15 cellular contexts compared by ENCODE assay signal in genomic region chr2:222714361-222715256, GRCh38. TPM values are rescaled to one million over a fixed set of nuclear protein-coding genes. Genes with fewer than 3 reads are reported as not detected.
A peak's percentile ranks its signal among the peaks of the same experiment; 100 is the strongest.
DNase-seq lines count a peak whose midpoint lies in the region; ATAC-seq, FAIRE-seq and TF ChIP-seq lines count a peak whose summit lies in the region.
"Had no signal": no experiment of that assay in that cellular context is flagged by ENCODE, and none has a peak within 500 bp of the region (broad histone marks: within the 10 kb centered on the region; RNA-seq: fewer than 3 reads in every experiment).

No MANE protein-coding gene starts in this region.

- TF ChIP-seq POLR2A in K562 (conservative IDR thresholded peaks at IDR 0.05) = no peak

- H3K9me3 ChIP-seq in KOPT-K1 (ENCODE audit: insufficient read depth, low read length, poor library complexity, severe bottlenecking) (no peaks in the 10 kb centered on the region), K562 (replicated peaks; ENCODE audit: control insufficient read depth, insufficient read depth, low read depth, low read length) (no peaks in the 10 kb centered on the region), small intestine (ENCODE audit: control insufficient read depth, low read depth) (no peaks in the 10 kb centered on the region)
- H3K9me3 ChIP-seq: adrenal gland had no signal

- ATAC-seq in K562 (peak; percentile 37; the same call in 2 of the 3 replicates), left colon (peak; percentile 98), HG02763 (IDR thresholded peaks at IDR 0.05; ENCODE audit: unreplicated experiment) (no peak), GM19023 (IDR thresholded peaks at IDR 0.05; ENCODE audit: unreplicated experiment) (no peak)

- CTCF ChIA-PET in K562 (lab: Yijun Ruan, JAX; ENCODE audit: low intra/inter-chr PET ratio) = no interaction called here

- no peak overlapping the region for H3K4me2 ChIP-seq in K562 (ENCODE audit: insufficient read depth, low read length)

- in situ Hi-C loops in K562 (cut with MboI) = no loop called here

- H3K27ac ChIP-seq in KOPT-K1 (ENCODE audit: low read depth, low read length, poor library complexity, severe bottlenecking) = peak overlapping the region; percentile 85
- H3K27ac ChIP-seq in K562 (ENCODE audit: extremely low read depth, low read depth, low read length) = no peak overlapping the region
- H3K27ac ChIP-seq in small intestine (ENCODE audit: low read depth in 1 of 2, low read length in 1 of 2) = no peak overlapping the region
- H3K27ac ChIP-seq: adrenal gland had no signal

- H3K36me3 ChIP-seq in KOPT-K1 (ENCODE audit: insufficient read depth, low read length) (no peaks in the 10 kb centered on the region), K562 (ENCODE audit: control insufficient read depth, insufficient read depth, low read length) (no peaks in the 10 kb centered on the region), small intestine (ENCODE audit: control insufficient read depth in 2 of 2, insufficient read depth in 2 of 2, low read length in 2 of 2) (no peaks in the 10 kb centered on the region)
- H3K36me3 ChIP-seq: adrenal gland had no signal

- no peaks in the 10 kb centered on the region for H3K79me2 ChIP-seq in K562 (ENCODE audit: control insufficient read depth, insufficient read depth, low read length)

- WGBS in K562 (ENCODE audit: insufficient coverage, low coverage, missing lambda C conversion rate) = 36% methylated on average over 8 of the region's 8 CpGs
- WGBS in small intestine, 3 donors = 47 to 52% (median 51%) methylated on average over 8 of the region's 8 CpGs

- DNase-seq in K562 (ENCODE audit: extremely low read depth in 1 of 4, low spot score in 3 of 4) = no peak
- DNase-seq in left colon = no peak
- DNase-seq in small intestine = peak; percentile 80
- no peak for DNase-seq in iPS-NIHi11 (ENCODE audit: low spot score)
- no peak for DNase-seq in MV-4-11 (lab: John Stamatoyannopoulos, UW)
- DNase-seq: AML-193, EL, endodermal cell, KBM-7, NCI-H2227 treated with DMSO at 0.1 percent for 48 hours had no signal

- intact Hi-C loops in K562 (cut with micrococcal nuclease) = no loop called here
- intact Hi-C loops in left colon (cut with DNase I, micrococcal nuclease) = loop anchor here in 1 of 2 donors (5.0 kb wide), 1 partner anchor 193 kb away; no protein-coding TSS in a partner anchor

- H3K9ac ChIP-seq in K562 (ENCODE audit: insufficient read depth in 1 of 2, low read depth in 2 of 2, low read length in 2 of 2) = no peak overlapping the region

- H3K4me1 ChIP-seq in K562 (replicated peaks in 1 of 2; ENCODE audit: control insufficient read depth in 2 of 2, insufficient read depth in 2 of 2, low read length in 2 of 2) (peaks cover 0 to 3% of the 10 kb centered on the region in 2 experiments; a peak in 2 of 5 replicates), small intestine (ENCODE audit: control insufficient read depth in 2 of 2, insufficient read depth in 1 of 2, low read depth in 1 of 2, low read length in 1 of 2) (no peaks in the 10 kb centered on the region)

- no peaks in the 10 kb centered on the region for H3K9me1 ChIP-seq in K562 (ENCODE audit: control insufficient read depth, insufficient read depth, low read length)

- POLR2A ChIA-PET in K562 (lab: Yijun Ruan, JAX) = interaction anchor here (0.6 kb wide), 1 partner anchor 315 kb away, joined by 3 read pairs; no protein-coding TSS in a partner anchor

- H4K20me1 ChIP-seq in K562 (replicated peaks; ENCODE audit: control insufficient read depth, insufficient read depth, low read length) = no peaks in the 10 kb centered on the region

- no peak for TF ChIP-seq CTCF in K562 (IDR thresholded peaks at IDR 0.05 in 2 of 3, conservative IDR thresholded peaks at IDR 0.05 in 1 of 3; ENCODE audit: insufficient read depth in 2 of 3, low read depth in 1 of 3, low read length in 3 of 3)

- BruUV-seq in K562 (replicated peaks; lab: Mats Ljungman, UMichigan) = no TSS peak

- H3K4me3 ChIP-seq in K562 (no peak overlapping the region), small intestine (ENCODE audit: low read depth in 1 of 2, low read length in 2 of 2) (no peak overlapping the region)
- H3K4me3 ChIP-seq: adrenal gland had no signal

- no peak overlapping the region for H2AFZ ChIP-seq in K562 (ENCODE audit: low read depth, low read length)

- no peak for TF ChIP-seq RAD21 in K562 (CRISPR knock-in tag; conservative IDR thresholded peaks at IDR 0.05 in 1 of 2, IDR thresholded peaks at IDR 0.05 in 1 of 2)

- H3K27me3 ChIP-seq in K562 (ENCODE audit: control insufficient read depth in 2 of 2, insufficient read depth in 2 of 2, low read length in 2 of 2) = no peaks in the 10 kb centered on the region
- no peaks in the 10 kb centered on the region for H3K27me3 ChIP-seq in small intestine (ENCODE audit: control insufficient read depth in 2 of 2, insufficient read depth in 2 of 2, low read length in 2 of 2)
- H3K27me3 ChIP-seq: adrenal gland had no signal

- FAIRE-seq in K562 (lab: Jason Lieb, UNC) (no peak), small intestine (lab: Jason Lieb, UNC) (no peak)
- FAIRE-seq: TTC549 had no signal

- no peak for TF ChIP-seq EP300 in K562 (IDR thresholded peaks at IDR 0.05; ENCODE audit: low read length)

TF ChIP-seq in K562, 482 proteins besides CTCF, POLR2A, EP300 and RAD21:
- TF ChIP-seq ZC3H11A (IDR thresholded peaks at IDR 0.05; ENCODE audit: low read depth, low read length) (no peak), SOX6 (IDR thresholded peaks at IDR 0.05) (no peak), ZNF384 (IDR thresholded peaks at IDR 0.05; ENCODE audit: low read depth, low read length) (no peak), BRCA1 (IDR thresholded peaks at IDR 0.05) (no peak), BRCA1 (CRISPR knock-in tag; IDR thresholded peaks at IDR 0.05) (no peak), BMI1 (IDR thresholded peaks at IDR 0.05; ENCODE audit: low read length) (no peak), LEF1 (IDR thresholded peaks at IDR 0.05) (no peak), ZC3H4 (CRISPR knock-in tag; IDR thresholded peaks at IDR 0.05; ENCODE audit: borderline replicate concordance) (no peak)
- TF ChIP-seq, protein P1, sequence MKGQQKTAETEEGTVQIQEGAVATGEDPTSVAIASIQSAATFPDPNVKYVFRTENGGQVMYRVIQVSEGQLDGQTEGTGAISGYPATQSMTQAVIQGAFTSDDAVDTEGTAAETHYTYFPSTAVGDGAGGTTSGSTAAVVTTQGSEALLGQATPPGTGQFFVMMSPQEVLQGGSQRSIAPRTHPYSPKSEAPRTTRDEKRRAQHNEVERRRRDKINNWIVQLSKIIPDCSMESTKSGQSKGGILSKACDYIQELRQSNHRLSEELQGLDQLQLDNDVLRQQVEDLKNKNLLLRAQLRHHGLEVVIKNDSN (CRISPR knock-in tag; IDR thresholded peaks at IDR 0.05) = no peak

RNA-seq across cellular contexts. Expression of gene MOGAT1, which starts 43.2 kb away (rescaled TPM):
- not detected in 2 replicates for total RNA-seq in K562 (2011; cell fraction: chromatin; rRNA removed; ENCODE audit: low replicate concordance)
- not detected in 2 replicates for total RNA-seq in K562 (2011; cell fraction: nucleolus; rRNA removed)
- not detected in 2 replicates for total RNA-seq in K562 (2011; cell fraction: nucleoplasm; rRNA removed)
- total RNA-seq in K562 (2014; rRNA removed) (not detected in 2 replicates), K562 (2014; rRNA removed; fragmentation: Illumina TruSeq; extraction: Trizol) (not detected in 2 replicates), K562 (2015; rRNA removed; fragmentation: Illumina TruSeq; extraction: Trizol) (not detected in 2 replicates), K562 (2021) (not detected in 2 replicates), left colon (under 1 TPM in 1 of 2 donors, not detected in 1; 0.25 TPM)
- polyA plus RNA-seq in K562 (2011; rRNA removed) (not detected in 2 replicates), K562 (2014; fragmentation: Illumina TruSeq; extraction: Trizol) (not detected in 2 replicates), K562 (2014; fragmentation: Nextera tagmentation; extraction: Ambion mirVana) (not detected), K562 (2014; rRNA removed) (not detected in 2 replicates), small intestine (under 1 TPM in 1 of 3 donors, not detected in 2; 0.07 TPM)
- not detected in 2 replicates for polyA plus RNA-seq in K562 (2011; cell fraction: cytosol; rRNA removed)
- not detected in 2 replicates for polyA plus RNA-seq in K562 (2011; cell fraction: nucleus; rRNA removed)
- not detected in 2 replicates for polyA plus RNA-seq in K562 (2012)
- polyA minus RNA-seq in K562 (2011; rRNA and poly(A)+ RNA removed) = not detected in 2 replicates
- polyA minus RNA-seq in K562 (2011; cell fraction: cytosol; rRNA and poly(A)+ RNA removed) = not detected in 2 replicates
- not detected in 2 replicates for polyA minus RNA-seq in K562 (2011; cell fraction: nucleus; rRNA and poly(A)+ RNA removed)
- total RNA-seq: adrenal gland, endodermal cell had no signal

RNA-seq across cellular contexts. Expression of gene FARSB, which starts 58.7 kb away (rescaled TPM):
- total RNA-seq in K562 (2011; cell fraction: chromatin; rRNA removed; ENCODE audit: low replicate concordance) = 16.9 and 39.3 TPM in 2 replicates
- total RNA-seq in K562 (2011; cell fraction: nucleolus; rRNA removed) = 8.2 and 12.2 TPM in 2 replicates
- 16.1 and 23.5 TPM in 2 replicates for total RNA-seq in K562 (2011; cell fraction: nucleoplasm; rRNA removed)
- 26.6 and 28.3 TPM in 2 replicates for total RNA-seq in K562 (2014; rRNA removed)
- 55.7 and 60.7 TPM in 2 replicates for total RNA-seq in K562 (2014; rRNA removed; fragmentation: Illumina TruSeq; extraction: Trizol)
- 50.9 and 54.2 TPM in 2 replicates for total RNA-seq in K562 (2015; rRNA removed; fragmentation: Illumina TruSeq; extraction: Trizol)
- 50.5 and 52.0 TPM in 2 replicates for total RNA-seq in K562 (2021)
- 61.6 and 90.1 TPM in 2 replicates for polyA plus RNA-seq in K562 (2011; rRNA removed)
- polyA plus RNA-seq in K562 (2011; cell fraction: cytosol; rRNA removed) = 30.8 and 38.2 TPM in 2 replicates
- 20.0 and 26.4 TPM in 2 replicates for polyA plus RNA-seq in K562 (2011; cell fraction: nucleus; rRNA removed)
- polyA plus RNA-seq in K562 (2012) = 33.7 and 59.6 TPM in 2 replicates
- polyA plus RNA-seq in K562 (2014; fragmentation: Illumina TruSeq; extraction: Trizol) = 86.3 and 101 TPM in 2 replicates
- polyA plus RNA-seq in K562 (2014; fragmentation: Nextera tagmentation; extraction: Ambion mirVana) = 100 to 1,000 TPM; 152 to 171 TPM
- polyA plus RNA-seq in K562 (2014; rRNA removed) = 54.0 and 64.9 TPM in 2 replicates
- 70.2 and 74.0 TPM in 2 replicates for polyA minus RNA-seq in K562 (2011; rRNA and poly(A)+ RNA removed)
- polyA minus RNA-seq in K562 (2011; cell fraction: cytosol; rRNA and poly(A)+ RNA removed) = 19.7 and 32.9 TPM in 2 replicates
- 13.3 and 19.4 TPM in 2 replicates for polyA minus RNA-seq in K562 (2011; cell fraction: nucleus; rRNA and poly(A)+ RNA removed)
- total RNA-seq in left colon = 10 to 100 TPM; 19.2 to 27.3 TPM
- polyA plus RNA-seq in small intestine = 10 to 100 TPM in 2 of 3 donors, 1 to 10 TPM in 1; 9.2 to 31.9 (median 11.9) TPM

Comparison
In these comparisons a context has a peak if more than half of its experiments do, and no peak if none do; other contexts are left out.
1. ATAC-seq: peak in K562 (single experiment) and left colon (single experiment); none in HG02763 (single experiment) and GM19023 (single experiment).